In genomic region chr15:74541494-74542191, GRCh38 we compare ENCODE assay signal across 8 cellular contexts.
DNase-seq lines count a peak whose midpoint lies in the region; ATAC-seq and TF ChIP-seq lines count a peak whose summit lies in the region.

No MANE protein-coding gene starts in this region.

- ATAC-seq in GM18517 (IDR thresholded peaks at IDR 0.05; ENCODE audit: unreplicated experiment) (peak; percentile 41), HG03196 (IDR thresholded peaks at IDR 0.05; ENCODE audit: unreplicated experiment) (peak; percentile 45)

- H3K4me1 Mint-ChIP-seq in activated naive CD4-positive, alpha-beta T cell treated with anti-CD3 and anti-CD28 coated beads, Interleukin-2, amount 10 ng/mL, durations not matched to agents 7 days and 5 days = peaks cover 60% of the 10 kb centered on the region

- peak overlapping the region; percentile 78 for H3K4me3 ChIP-seq in skeletal muscle cell (ENCODE audit: low read depth, low read length)

- peaks cover 43% of the 10 kb centered on the region for H3K36me3 Mint-ChIP-seq in activated naive CD4-positive, alpha-beta T cell treated with anti-CD3 and anti-CD28 coated beads, Interleukin-2, amount 10 ng/mL, durations not matched to agents 7 days and 5 days

- H3K27me3 Mint-ChIP-seq in activated naive CD4-positive, alpha-beta T cell treated with anti-CD3 and anti-CD28 coated beads, Interleukin-2, amount 10 ng/mL, durations not matched to agents 7 days and 5 days = no peaks in the 10 kb centered on the region

- no peaks in the 10 kb centered on the region for H3K9me3 Mint-ChIP-seq in activated naive CD4-positive, alpha-beta T cell treated with anti-CD3 and anti-CD28 coated beads, Interleukin-2, amount 10 ng/mL, durations not matched to agents 7 days and 5 days

- peak overlapping the region; percentile 86 for H3K27ac Mint-ChIP-seq in activated naive CD4-positive, alpha-beta T cell treated with anti-CD3 and anti-CD28 coated beads, Interleukin-2, amount 10 ng/mL, durations not matched to agents 7 days and 5 days

- CTCF ChIA-PET in activated naive CD4-positive, alpha-beta T cell treated with anti-CD3 and anti-CD28 coated beads, Interleukin-2, amount 10 ng/mL, durations not matched to agents 7 days and 5 days (lab: Charles Lee) = interaction anchor here (0.7 to 2.2 kb wide), 4 partner anchors 11 to 165 kb away, joined by 3 to 6 read pairs (median 4); no protein-coding TSS in a partner anchor

- no peak for TF ChIP-seq CTCF in 22Rv1 (IDR thresholded peaks at IDR 0.05)

- peak overlapping the region; percentile 92 for H3K27ac ChIP-seq in 22Rv1

- DNase-seq in SIG-M5 treated with dmso at 0.1 percent for 504 hours (lab: John Stamatoyannopoulos, UW; ENCODE audit: unreplicated experiment) (peak; percentile 73), hepatic stellate cell (ENCODE audit: low spot score) (peak; percentile 42), skeletal muscle cell (ENCODE audit: low read depth) (no peak), NCI-H1930 (lab: John Stamatoyannopoulos, UW) (no peak)
- peak; percentile 80 for DNase-seq in activated naive CD4-positive, alpha-beta T cell treated with anti-CD3 and anti-CD28 coated beads, Interleukin-2, amount 10 ng/mL, durations not matched to agents 7 days and 5 days

- H3K4me3 Mint-ChIP-seq in activated naive CD4-positive, alpha-beta T cell treated with anti-CD3 and anti-CD28 coated beads, Interleukin-2, amount 10 ng/mL, durations not matched to agents 7 days and 5 days = peak overlapping the region; percentile 93

Comparison
In these comparisons a context has a peak if more than half of its experiments do, and no peak if none do; other contexts are left out.
1. DNase-seq: peak in SIG-M5 treated with dmso at 0.1 percent for 504 hours (single experiment), activated naive CD4-positive, alpha-beta T cell treated with anti-CD3 and anti-CD28 coated beads, Interleukin-2, amount 10 ng/mL, durations not matched to agents 7 days and 5 days (single experiment) and hepatic stellate cell (single experiment); none in skeletal muscle cell (single experiment) and NCI-H1930 (0 of 2).